9 cellular contexts compared by ENCODE assay signal in the genomic region with DNA sequence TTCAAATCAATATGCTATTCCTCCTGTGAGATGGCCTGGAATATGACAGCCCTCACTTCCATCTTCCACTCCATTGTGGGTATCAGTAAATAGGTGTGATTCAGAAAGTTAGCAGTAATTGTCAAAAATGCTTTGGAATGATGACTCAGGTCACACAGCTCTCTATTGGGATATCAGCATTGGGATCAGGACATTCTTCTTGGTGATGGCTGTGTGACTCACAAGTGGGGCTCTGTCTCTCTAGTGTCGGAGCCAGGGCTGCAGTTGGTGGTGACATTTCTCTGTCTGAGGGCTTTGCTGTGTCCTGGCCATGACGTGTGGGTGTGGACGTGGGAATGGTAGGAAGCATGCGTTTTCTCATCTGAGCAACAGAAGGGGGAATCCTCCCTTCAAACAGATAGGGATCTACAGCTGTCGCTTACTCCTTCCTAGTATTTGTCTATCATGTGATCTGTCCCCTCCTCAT.
A peak's percentile ranks its signal among the peaks of the same experiment; 100 is the strongest.
DNase-seq lines count a peak whose midpoint lies in the region; ATAC-seq and TF ChIP-seq lines count a peak whose summit lies in the region.
"Had no signal": no experiment of that assay in that cellular context is flagged by ENCODE, and none has a peak within 500 bp of the region (broad histone marks: within the 10 kb centered on the region; RNA-seq: fewer than 3 reads in every experiment).

No MANE protein-coding gene starts in this region.

- H3K36me3 ChIP-seq in BLaER1 (peaks cover 1% of the 10 kb centered on the region; the same call in 1 of the 2 replicates), muscle layer of duodenum (ENCODE audit: control insufficient read depth in 1 of 2, insufficient read depth in 2 of 2, low read length in 2 of 2) (peaks cover 0 to 13% of the 10 kb centered on the region in 2 donors)

- H3K9me3 Mint-ChIP-seq in activated naive CD4-positive, alpha-beta T cell treated with anti-CD3 and anti-CD28 coated beads for 36 hours = no peaks in the 10 kb centered on the region
- H3K9me3 Mint-ChIP-seq: activated naive CD4-positive, alpha-beta T cell treated with anti-CD3 and anti-CD28 coated beads, Interleukin-2, amount 50 U/mL, for 72 hours had no signal

- TF ChIP-seq POLR2A in NB4 (IDR thresholded peaks at IDR 0.05; ENCODE audit: extremely low read depth, insufficient read length) = no peak

- H3K27ac ChIP-seq in BLaER1 (no peak overlapping the region), muscle layer of duodenum (ENCODE audit: low read length) (peak overlapping the region; percentile 62)

- no peak overlapping the region for H3K4me3 Mint-ChIP-seq in activated naive CD4-positive, alpha-beta T cell treated with anti-CD3 and anti-CD28 coated beads for 36 hours

- peak overlapping the region; percentile 78 for H3K4me2 ChIP-seq in BLaER1

- DNase-seq in NB4 (ENCODE audit: low read depth) (peak; percentile 26), dermis blood vessel endothelial cell (peak; percentile 77), germinal center (ENCODE audit: low spot score) (no peak)
- DNase-seq in activated naive CD4-positive, alpha-beta T cell treated with anti-CD3 and anti-CD28 coated beads for 36 hours = no peak

- no peak for TF ChIP-seq CTCF in NB4 (IDR thresholded peaks at IDR 0.05; ENCODE audit: low read depth, low read length)

- H3K27me3 ChIP-seq in BLaER1 (no peaks in the 10 kb centered on the region), muscle layer of duodenum (ENCODE audit: low read depth, low read length) (no peaks in the 10 kb centered on the region)

- H4K20me1 ChIP-seq in BLaER1 = peaks cover 71% of the 10 kb centered on the region

- H3K9me3 ChIP-seq in BLaER1 = no peaks in the 10 kb centered on the region
- no peaks in the 10 kb centered on the region for H3K9me3 ChIP-seq in muscle layer of duodenum (ENCODE audit: control insufficient read depth in 1 of 2, low read length in 2 of 2)

- CTCF ChIA-PET in activated naive CD4-positive, alpha-beta T cell treated with anti-CD3 and anti-CD28 coated beads for 36 hours (lab: Charles Lee) = no interaction called here

- H3K4me3 ChIP-seq in BLaER1 = no peak overlapping the region
- no peak overlapping the region for H3K4me3 ChIP-seq in NB4 (ENCODE audit: low read depth, low read length)
- no peak overlapping the region for H3K4me3 ChIP-seq in muscle layer of duodenum (ENCODE audit: low read depth in 1 of 2, low read length in 2 of 2)

- ATAC-seq in GM21390 (IDR thresholded peaks at IDR 0.05; ENCODE audit: unreplicated experiment) = no peak
- ATAC-seq in HG03039 (IDR thresholded peaks at IDR 0.05; ENCODE audit: unreplicated experiment) = no peak

- intact Hi-C loops in activated naive CD4-positive, alpha-beta T cell treated with anti-CD3 and anti-CD28 coated beads for 36 hours (cut with micrococcal nuclease) = no loop called here

- no peak overlapping the region for H3K9ac ChIP-seq in BLaER1

- H3K36me3 Mint-ChIP-seq in activated naive CD4-positive, alpha-beta T cell treated with anti-CD3 and anti-CD28 coated beads for 36 hours (ENCODE audit: low read depth) = no peaks in the 10 kb centered on the region
- H3K36me3 Mint-ChIP-seq: activated naive CD4-positive, alpha-beta T cell treated with anti-CD3 and anti-CD28 coated beads, Interleukin-2, amount 50 U/mL, for 72 hours had no signal

- H3K27me3 Mint-ChIP-seq in activated naive CD4-positive, alpha-beta T cell treated with anti-CD3 and anti-CD28 coated beads for 36 hours (ENCODE audit: low read depth) = peaks cover 31% of the 10 kb centered on the region

- H3K4me1 ChIP-seq in BLaER1 (peaks cover 91% of the 10 kb centered on the region), muscle layer of duodenum (ENCODE audit: control insufficient read depth in 1 of 2, insufficient read depth in 2 of 2, low read length in 2 of 2) (peaks cover 16 to 57% of the 10 kb centered on the region in 2 donors)

- peaks cover 10% of the 10 kb centered on the region for H3K4me1 Mint-ChIP-seq in activated naive CD4-positive, alpha-beta T cell treated with anti-CD3 and anti-CD28 coated beads for 36 hours (ENCODE audit: low read depth)

- no peak overlapping the region for H3K27ac Mint-ChIP-seq in activated naive CD4-positive, alpha-beta T cell treated with anti-CD3 and anti-CD28 coated beads for 36 hours
- H3K27ac Mint-ChIP-seq: activated naive CD4-positive, alpha-beta T cell treated with anti-CD3 and anti-CD28 coated beads, Interleukin-2, amount 50 U/mL, for 72 hours had no signal

Comparison
In these comparisons a context has a peak if more than half of its experiments do, and no peak if none do; other contexts are left out.
1. DNase-seq: peak in NB4 (single experiment) and dermis blood vessel endothelial cell (single experiment); none in activated naive CD4-positive, alpha-beta T cell treated with anti-CD3 and anti-CD28 coated beads for 36 hours (single experiment) and germinal center (single experiment).